ENCODE assay signal across 11 cellular contexts in the genomic region with DNA sequence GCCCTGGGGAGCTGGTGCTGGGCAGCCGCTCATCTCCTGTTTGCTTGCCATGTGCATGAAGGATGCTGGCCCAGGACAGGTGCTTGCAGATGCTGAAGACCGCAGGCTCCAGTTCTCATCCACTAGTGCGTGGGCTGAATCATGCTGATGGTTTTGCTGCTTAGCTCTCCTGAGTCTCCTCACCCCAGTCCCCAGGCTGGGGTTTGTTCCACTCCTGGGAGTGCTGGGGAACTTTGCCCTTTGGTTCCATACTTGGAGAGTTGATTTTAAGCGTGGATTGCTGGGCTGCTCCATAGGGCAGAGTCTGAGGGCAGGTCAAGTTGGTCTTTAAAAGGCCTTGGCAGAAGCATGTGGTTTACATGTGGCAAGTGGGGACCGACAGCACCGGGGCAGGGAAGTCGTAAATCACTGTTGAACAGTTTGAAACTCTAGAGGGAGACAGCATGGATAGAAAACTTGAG. TPM values are rescaled to one million over a fixed set of nuclear protein-coding genes. Genes with fewer than 3 reads are reported as not detected.
DNase-seq lines count a peak whose midpoint lies in the region; ATAC-seq and TF ChIP-seq lines count a peak whose summit lies in the region.
"Had no signal": no experiment of that assay in that cellular context is flagged by ENCODE, and none has a peak within 500 bp of the region (broad histone marks: within the 10 kb centered on the region; RNA-seq: fewer than 3 reads in every experiment).

No MANE protein-coding gene starts in this region.

- no peak for DNase-seq in cardiac muscle cell (ENCODE audit: low read depth in 1 of 2, low spot score in 1 of 2)
- DNase-seq in left cardiac atrium = no peak
- peak in 2 of 3 donors; percentile 75 to 84 for DNase-seq in Peyer's patch
- no peak for DNase-seq in immature natural killer cell
- peak; percentile 48 for DNase-seq in transverse colon
- DNase-seq in NCI-H2107 treated with DMSO at 0.1 percent for 48 hours (lab: John Stamatoyannopoulos, UW; ENCODE audit: unreplicated experiment) = no peak
- DNase-seq: NCI-H2029 treated with DMSO at 0.1 percent for 48 hours had no signal

- H3K4me1 ChIP-seq in cardiac muscle cell (ENCODE audit: low read depth) (peaks cover 17% of the 10 kb centered on the region), Peyer's patch (peaks cover 0 to 25% (median 0%) of the 10 kb centered on the region in 4 donors), transverse colon (peaks cover 6 to 28% (median 26%) of the 10 kb centered on the region in 4 donors)

- no peaks in the 10 kb centered on the region for H3K9me3 Mint-ChIP-seq in immature natural killer cell

- H3K27me3 ChIP-seq in cardiac muscle cell (no peaks in the 10 kb centered on the region), Peyer's patch (no peaks in the 10 kb centered on the region), transverse colon (no peaks in the 10 kb centered on the region)

- H3K36me3 Mint-ChIP-seq in immature natural killer cell = no peaks in the 10 kb centered on the region
- H3K36me3 Mint-ChIP-seq: CD14-positive monocyte had no signal

- in situ Hi-C loops in transverse colon (cut with MboI; ENCODE audit: low pct_ligation_motif_present in 1 of 4, low pct_unique_long_range_greater_than_20kb in 1 of 4, low sequenced_read_pairs in 3 of 4) = no loop called here

- TF ChIP-seq CTCF in cardiac muscle cell (IDR thresholded peaks at IDR 0.05; ENCODE audit: low read depth, low read length) = no peak
- TF ChIP-seq CTCF in Peyer's patch (IDR thresholded peaks at IDR 0.05) = peak in 2 of 6 experiments; percentile 14 to 26
- peak in 1 of 5 experiments; percentile 15 for TF ChIP-seq CTCF in transverse colon (IDR thresholded peaks at IDR 0.05)

- H3K27ac ChIP-seq in cardiac muscle cell = peak overlapping the region; percentile 35
- H3K27ac ChIP-seq in Peyer's patch = peak overlapping the region in 3 of 4 donors; percentile 81 to 97 (median 95)
- peak overlapping the region; percentile 85 to 92 (median 88) for H3K27ac ChIP-seq in transverse colon
- H3K27ac ChIP-seq: SK-N-MC had no signal

- H3K36me3 ChIP-seq in cardiac muscle cell (no peaks in the 10 kb centered on the region), Peyer's patch (peaks cover 0 to 9% (median 0%) of the 10 kb centered on the region in 3 donors), transverse colon (no peaks in the 10 kb centered on the region)

- peaks cover 37 to 52% of the 10 kb centered on the region in 2 donors for H3K4me1 Mint-ChIP-seq in immature natural killer cell

- no peak for ATAC-seq in left cardiac atrium
- no peak for ATAC-seq in HG02852 (IDR thresholded peaks at IDR 0.05; ENCODE audit: unreplicated experiment)
- ATAC-seq in HG02759 (IDR thresholded peaks at IDR 0.05; ENCODE audit: unreplicated experiment) = no peak

- no peak for TF ChIP-seq EP300 in transverse colon (IDR thresholded peaks at IDR 0.05; ENCODE audit: low read depth)

- H3K27me3 Mint-ChIP-seq in immature natural killer cell (ENCODE audit: low read depth in 3 of 3) = peaks cover 2 to 8% (median 5%) of the 10 kb centered on the region in 3 donors

- H3K9me3 ChIP-seq in cardiac muscle cell (ENCODE audit: low read depth) (no peaks in the 10 kb centered on the region), Peyer's patch (no peaks in the 10 kb centered on the region), transverse colon (no peaks in the 10 kb centered on the region)

- H3K27ac Mint-ChIP-seq in immature natural killer cell = peak overlapping the region in 5 of 6 donors; percentile 44 to 93 (median 85)

- peak overlapping the region; percentile 33 to 64 (median 50) for H3K4me3 Mint-ChIP-seq in immature natural killer cell
- H3K4me3 Mint-ChIP-seq: CD14-positive monocyte had no signal

- intact Hi-C loops in left cardiac atrium (cut with DNase I) (no loop called here), transverse colon (cut with DNase I; ENCODE audit: low total_unique reads) (no loop called here)

- WGBS in transverse colon (ENCODE audit: low coverage in 1 of 2), 2 donors = 50 to 100% methylated on average over 1 to 7 of the region's 7 CpGs

- peak; percentile 50 to 77 for TF ChIP-seq POLR2A in Peyer's patch (IDR thresholded peaks at IDR 0.05)
- no peak for TF ChIP-seq POLR2A in transverse colon (IDR thresholded peaks at IDR 0.05)

- no peak overlapping the region for H3K4me3 ChIP-seq in cardiac muscle cell
- H3K4me3 ChIP-seq in Peyer's patch = no peak overlapping the region
- H3K4me3 ChIP-seq in transverse colon = no peak overlapping the region
- H3K4me3 ChIP-seq: SK-N-MC had no signal

RNA-seq across cellular contexts. Expression of a gene that starts 9.1 kb away (rescaled TPM):
- total RNA-seq in cardiac muscle cell (13.1 and 22.4 TPM in 2 replicates), left cardiac atrium (10 to 100 TPM; 22.0 to 33.5 TPM), Peyer's patch (100 to 1,000 TPM in 1 of 4 donors, 10 to 100 TPM in 3; 22.9 to 107 (median 65.3) TPM), transverse colon (100 to 1,000 TPM in 1 of 4 donors, 10 to 100 TPM in 3; 24.3 to 105 (median 51.5) TPM)
- polyA plus RNA-seq in cardiac muscle cell (36.9 and 42.4 TPM in 2 replicates), immature natural killer cell (10 to 100 TPM in 2 of 3 donors, 1 to 10 TPM in 1; 2.8 to 29.8 (median 28.7) TPM)

RNA-seq across cellular contexts. Expression of a gene that starts 36.2 kb away (rescaled TPM):
- total RNA-seq in cardiac muscle cell = 40.3 and 42.0 TPM in 2 replicates
- polyA plus RNA-seq in cardiac muscle cell = 15.8 and 27.2 TPM in 2 replicates
- total RNA-seq in left cardiac atrium = 10 to 100 TPM; 46.5 to 79.3 TPM
- total RNA-seq in Peyer's patch = 100 to 1,000 TPM in 1 of 4 donors, 10 to 100 TPM in 3; 53.6 to 137 (median 71.0) TPM
- 10 to 100 TPM; 70.1 to 95.7 (median 84.0) TPM for polyA plus RNA-seq in immature natural killer cell
- total RNA-seq in transverse colon = 100 to 1,000 TPM in 1 of 4 donors, 10 to 100 TPM in 3; 78.6 to 113 (median 87.3) TPM

Comparison
In these comparisons a context has a peak if more than half of its experiments do, and no peak if none do; other contexts are left out.
1. DNase-seq: peak in Peyer's patch (2 of 3) and transverse colon (single experiment); none in cardiac muscle cell (0 of 2), left cardiac atrium (single experiment), immature natural killer cell (0 of 3) and NCI-H2107 treated with DMSO at 0.1 percent for 48 hours (single experiment).
2. H3K27ac ChIP-seq: peak in every context shown above with its lines; median percentile 95 in Peyer's patch; 88 in transverse colon; 35 in cardiac muscle cell.